11 cellular contexts compared by ENCODE assay signal in genomic region chr7:26195867-26196266, GRCh38. TPM values are rescaled to one million over a fixed set of nuclear protein-coding genes. Genes with fewer than 3 reads are reported as not detected.
DNase-seq lines count a peak whose midpoint lies in the region; ATAC-seq, FAIRE-seq and TF ChIP-seq lines count a peak whose summit lies in the region.
"Had no signal": no experiment of that assay in that cellular context is flagged by ENCODE, and none has a peak within 500 bp of the region (broad histone marks: within the 10 kb centered on the region; RNA-seq: fewer than 3 reads in every experiment).

No MANE protein-coding gene starts in this region.

- H3K9ac ChIP-seq in HepG2 (ENCODE audit: insufficient read depth, low read depth, low read length): no peak overlapping the region
- peak overlapping the region; percentile 100; the same call in 1 of the 2 replicates for H3K9ac ChIP-seq in iPS-20b (ENCODE audit: low read depth, low read length)

- DNase-seq in HepG2 (ENCODE audit: low spot score) (no peak), right lobe of liver (no peak), amniotic stem cell (lab: John Stamatoyannopoulos, UW) (no peak), HuH-7.5 (ENCODE audit: low spot score) (no peak)
- DNase-seq: NK-92 treated with Interleukin-12 subunit alpha and Interleukin-12 subunit beta, amount 100 ng/mL, for 24 hours; stimulated activated CD4-positive, alpha-beta T cell treated with anti-CD3 and anti-CD28 coated beads, Interleukin-2, amount 100 ng/mL, for 24 hours had no signal

- WGBS in HepG2 (ENCODE audit: low lambda C conversion rate): 90% methylated on average over 6 of the region's 6 CpGs
- 65% methylated on average over 6 of the region's 6 CpGs for WGBS in right lobe of liver (ENCODE audit: insufficient coverage, low coverage, low lambda C conversion rate, missing lambda C conversion rate)

- FAIRE-seq in HepG2 (lab: Jason Lieb, UNC): no peak

- ATAC-seq in HepG2 (no peak), right lobe of liver (no peak), GM21360 (IDR thresholded peaks at IDR 0.05; ENCODE audit: unreplicated experiment) (no peak), GM18511 (IDR thresholded peaks at IDR 0.05; ENCODE audit: unreplicated experiment) (no peak)
- no peak for ATAC-seq in activated T-helper 17 cell treated with anti-CD3 and anti-CD28 coated beads, Interleukin-2, amount 50 U/mL, for 72 hours (replicated peaks)

- POLR2A ChIA-PET in HepG2 (lab: Yijun Ruan, JAX): no interaction called here

- H3K27ac ChIP-seq in HepG2 (ENCODE audit: extremely low read length, insufficient read depth, low read length) (no peak overlapping the region), right lobe of liver (no peak overlapping the region), iPS-20b (ENCODE audit: low read length) (no peak overlapping the region)

- H2AFZ ChIP-seq in HepG2 (ENCODE audit: low read length): no peak overlapping the region

- peaks cover 100% of the 10 kb centered on the region for H3K36me3 Mint-ChIP-seq in activated T-helper 17 cell treated with anti-CD3 and anti-CD28 coated beads, Interleukin-2, amount 50 U/mL, for 72 hours (ENCODE audit: low read depth)

- peak overlapping the region in 2 of 3 experiments; percentile 17 to 99; a peak in 2 of 6 replicates for H3K4me3 ChIP-seq in HepG2 (replicated peaks in 1 of 3; ENCODE audit: insufficient read depth in 1 of 3, low read depth in 2 of 3, low read length in 3 of 3)
- H3K4me3 ChIP-seq in right lobe of liver: no peak overlapping the region
- H3K4me3 ChIP-seq in iPS-20b (ENCODE audit: low read length): peak overlapping the region; percentile 100
- H3K4me3 ChIP-seq: lung had no signal

- TF ChIP-seq EP300 in HepG2 (IDR thresholded peaks at IDR 0.05; ENCODE audit: low read depth in 2 of 2, low read length in 2 of 2): no peak
- TF ChIP-seq EP300 in HepG2 (CRISPR knock-in tag; IDR thresholded peaks at IDR 0.05; ENCODE audit: borderline replicate concordance): no peak

- TF ChIP-seq CTCF in HepG2 (CRISPR knock-in tag; IDR thresholded peaks at IDR 0.05) (no peak), right lobe of liver (IDR thresholded peaks at IDR 0.05) (no peak)

- intact Hi-C loops in HepG2 (cut with micrococcal nuclease; ENCODE audit: unreplicated experiment) (loop anchor here (5.0 kb wide), 2 partner anchors 104 to 304 kb away; no protein-coding TSS in a partner anchor), right lobe of liver (cut with DNase I) (no loop called here)

- H3K4me3 Mint-ChIP-seq in activated T-helper 17 cell treated with anti-CD3 and anti-CD28 coated beads, Interleukin-2, amount 50 U/mL, for 72 hours: peak overlapping the region; percentile 100

- H3K27me3 Mint-ChIP-seq in activated T-helper 17 cell treated with anti-CD3 and anti-CD28 coated beads, Interleukin-2, amount 50 U/mL, for 72 hours: no peaks in the 10 kb centered on the region

- H3K79me2 ChIP-seq in HepG2 (ENCODE audit: insufficient read depth, low read length): peaks cover 77% of the 10 kb centered on the region

- TF ChIP-seq RAD21 in HepG2 (CRISPR knock-in tag; IDR thresholded peaks at IDR 0.05): no peak

- no peaks in the 10 kb centered on the region for H3K9me3 ChIP-seq in HepG2 (ENCODE audit: low read length)
- no peaks in the 10 kb centered on the region for H3K9me3 ChIP-seq in right lobe of liver
- H3K9me3 ChIP-seq in iPS-20b (ENCODE audit: insufficient read depth, low read depth, low read length): no peaks in the 10 kb centered on the region

- H3K36me3 ChIP-seq in HepG2 (replicated peaks in 1 of 2; ENCODE audit: control insufficient read depth in 1 of 2, insufficient read depth in 2 of 2, low read length in 2 of 2): peaks cover 25 to 65% of the 10 kb centered on the region in 2 experiments
- H3K36me3 ChIP-seq in right lobe of liver: peaks cover 25 to 71% (median 50%) of the 10 kb centered on the region in 4 donors
- H3K36me3 ChIP-seq in iPS-20b (ENCODE audit: insufficient read depth, low read depth, low read length): peaks cover 95% of the 10 kb centered on the region

- BruUV-seq in HepG2 (replicated peaks; lab: Mats Ljungman, UMichigan): no TSS peak

- peak overlapping the region; percentile 100 for H3K27ac Mint-ChIP-seq in activated T-helper 17 cell treated with anti-CD3 and anti-CD28 coated beads, Interleukin-2, amount 50 U/mL, for 72 hours

- no peaks in the 10 kb centered on the region for H3K9me3 Mint-ChIP-seq in activated T-helper 17 cell treated with anti-CD3 and anti-CD28 coated beads, Interleukin-2, amount 50 U/mL, for 72 hours

- CTCF ChIA-PET in HepG2 (lab: Yijun Ruan, JAX; ENCODE audit: low intra/inter-chr PET ratio, low total read pairs): no interaction called here

- no peaks in the 10 kb centered on the region; a peak in 1 of 5 replicates for H3K27me3 ChIP-seq in HepG2 (ENCODE audit: control insufficient read depth in 1 of 2, insufficient read depth in 2 of 2, low read length in 2 of 2)
- no peaks in the 10 kb centered on the region for H3K27me3 ChIP-seq in right lobe of liver
- no peaks in the 10 kb centered on the region for H3K27me3 ChIP-seq in iPS-20b (ENCODE audit: insufficient read depth, low read length)

- TF ChIP-seq POLR2A in HepG2 (IDR thresholded peaks at IDR 0.05; ENCODE audit: insufficient read depth in 1 of 2, low read depth in 2 of 2, low read length in 2 of 2): no peak
- TF ChIP-seq POLR2A in right lobe of liver (IDR thresholded peaks at IDR 0.05): no peak

- peaks cover 90% of the 10 kb centered on the region for H4K20me1 ChIP-seq in HepG2 (ENCODE audit: insufficient read depth, low read length)

- in situ Hi-C loops in HepG2 (cut with HindIII; ENCODE audit: extremely low pct_ligation_motif_present, low pct_unique_long_range_greater_than_20kb): no loop called here

- H3K4me1 Mint-ChIP-seq in activated T-helper 17 cell treated with anti-CD3 and anti-CD28 coated beads, Interleukin-2, amount 50 U/mL, for 72 hours: peaks cover 53% of the 10 kb centered on the region

- peak overlapping the region; percentile 77; the same call in 1 of the 2 replicates for H3K4me2 ChIP-seq in HepG2 (ENCODE audit: low read depth, low read length)

- H3K4me1 ChIP-seq in HepG2 (ENCODE audit: insufficient read depth, low read length) (peaks cover 53% of the 10 kb centered on the region), right lobe of liver (peaks cover 0 to 62% (median 22%) of the 10 kb centered on the region in 4 donors), iPS-20b (ENCODE audit: insufficient read depth, low read length) (peaks cover 10% of the 10 kb centered on the region; the same call in 1 of the 2 replicates)

RNA-seq across cellular contexts. Expression of gene HNRNPA2B1, which starts 4.7 kb away (rescaled TPM):
- 412 and 636 TPM in 2 replicates for total RNA-seq in HepG2 (2016; rRNA removed; fragmentation: Illumina TruSeq; extraction: Trizol)
- 31.5 and 36.0 TPM in 2 replicates for total RNA-seq in HepG2 (2016; cell fraction: cytosol; rRNA removed; fragmentation: Illumina TruSeq; extraction: Trizol; ENCODE audit: low read depth)
- 434 and 632 TPM in 2 replicates for total RNA-seq in HepG2 (2016; cell fraction: insoluble cytoplasmic fraction; rRNA removed; fragmentation: Illumina TruSeq; extraction: Trizol)
- 69.3 and 71.5 TPM in 2 replicates for total RNA-seq in HepG2 (2016; cell fraction: membrane; rRNA removed; fragmentation: Illumina TruSeq; extraction: Trizol)
- 305 and 307 TPM in 2 replicates for total RNA-seq in HepG2 (2016; cell fraction: nucleus; rRNA removed; fragmentation: Illumina TruSeq; extraction: Trizol)
- polyA plus RNA-seq in HepG2 (2011; rRNA removed): 144 and 193 TPM in 2 replicates
- polyA plus RNA-seq in HepG2 (2011; cell fraction: cytosol; rRNA removed): 105 and 119 TPM in 2 replicates
- polyA plus RNA-seq in HepG2 (2011; cell fraction: nucleus; rRNA removed): 173 and 254 TPM in 2 replicates
- 348 and 727 TPM in 2 replicates for polyA plus RNA-seq in HepG2 (2012)
- polyA plus RNA-seq in HepG2 (2016; cell fraction: cytosol; fragmentation: Illumina TruSeq; extraction: Trizol; ENCODE audit: low read depth): 50.3 and 54.5 TPM in 2 replicates
- 1,958 and 2,163 TPM in 2 replicates for polyA plus RNA-seq in HepG2 (2016; cell fraction: insoluble cytoplasmic fraction; fragmentation: Illumina TruSeq; extraction: Trizol; ENCODE audit: low read depth)
- 95.2 and 104 TPM in 2 replicates for polyA plus RNA-seq in HepG2 (2016; cell fraction: membrane; fragmentation: Illumina TruSeq; extraction: Trizol; ENCODE audit: low read depth)
- polyA plus RNA-seq in HepG2 (2016; cell fraction: nucleus; fragmentation: Illumina TruSeq; extraction: Trizol; ENCODE audit: insufficient read depth, low read depth): 1,155 and 1,186 TPM in 2 replicates
- polyA minus RNA-seq in HepG2 (2011; rRNA and poly(A)+ RNA removed; ENCODE audit: low replicate concordance): 47.8 and 128 TPM in 2 replicates
- 103 and 153 TPM in 2 replicates for polyA minus RNA-seq in HepG2 (2011; cell fraction: cytosol; rRNA and poly(A)+ RNA removed)
- 372 and 389 TPM in 2 replicates for polyA minus RNA-seq in HepG2 (2011; cell fraction: nucleus; rRNA and poly(A)+ RNA removed)
- 100 to 1,000 TPM in 4 of 6 experiments, 10 to 100 TPM in 2; 93.5 to 252 (median 165) TPM for total RNA-seq in right lobe of liver
- total RNA-seq in activated T-helper 17 cell treated with anti-CD3 and anti-CD28 coated beads, Interleukin-2, amount 50 U/mL, for 72 hours: 100 to 1,000 TPM; 491 to 882 TPM

RNA-seq across cellular contexts. Expression of gene CBX3, which starts 5.7 kb away (rescaled TPM):
- 249 and 355 TPM in 2 replicates for total RNA-seq in HepG2 (2016; rRNA removed; fragmentation: Illumina TruSeq; extraction: Trizol)
- total RNA-seq in HepG2 (2016; cell fraction: cytosol; rRNA removed; fragmentation: Illumina TruSeq; extraction: Trizol; ENCODE audit: low read depth): 79.1 and 86.5 TPM in 2 replicates
- 257 and 354 TPM in 2 replicates for total RNA-seq in HepG2 (2016; cell fraction: insoluble cytoplasmic fraction; rRNA removed; fragmentation: Illumina TruSeq; extraction: Trizol)
- total RNA-seq in HepG2 (2016; cell fraction: membrane; rRNA removed; fragmentation: Illumina TruSeq; extraction: Trizol): 129 and 141 TPM in 2 replicates
- total RNA-seq in HepG2 (2016; cell fraction: nucleus; rRNA removed; fragmentation: Illumina TruSeq; extraction: Trizol): 151 and 169 TPM in 2 replicates
- 36.3 and 53.9 TPM in 2 replicates for polyA plus RNA-seq in HepG2 (2011; rRNA removed)
- polyA plus RNA-seq in HepG2 (2011; cell fraction: cytosol; rRNA removed): 17.4 and 18.2 TPM in 2 replicates
- polyA plus RNA-seq in HepG2 (2011; cell fraction: nucleus; rRNA removed): 60.4 and 70.5 TPM in 2 replicates
- 123 and 165 TPM in 2 replicates for polyA plus RNA-seq in HepG2 (2012)
- polyA plus RNA-seq in HepG2 (2016; cell fraction: cytosol; fragmentation: Illumina TruSeq; extraction: Trizol; ENCODE audit: low read depth): 76.0 and 83.8 TPM in 2 replicates
- polyA plus RNA-seq in HepG2 (2016; cell fraction: insoluble cytoplasmic fraction; fragmentation: Illumina TruSeq; extraction: Trizol; ENCODE audit: low read depth): 424 and 453 TPM in 2 replicates
- polyA plus RNA-seq in HepG2 (2016; cell fraction: membrane; fragmentation: Illumina TruSeq; extraction: Trizol; ENCODE audit: low read depth): 117 TPM in 2 replicates
- 228 and 229 TPM in 2 replicates for polyA plus RNA-seq in HepG2 (2016; cell fraction: nucleus; fragmentation: Illumina TruSeq; extraction: Trizol; ENCODE audit: insufficient read depth, low read depth)
- polyA minus RNA-seq in HepG2 (2011; rRNA and poly(A)+ RNA removed; ENCODE audit: low replicate concordance): 10.5 and 24.1 TPM in 2 replicates
- 15.5 and 20.0 TPM in 2 replicates for polyA minus RNA-seq in HepG2 (2011; cell fraction: cytosol; rRNA and poly(A)+ RNA removed)
- 110 and 122 TPM in 2 replicates for polyA minus RNA-seq in HepG2 (2011; cell fraction: nucleus; rRNA and poly(A)+ RNA removed)
- total RNA-seq in right lobe of liver: 10 to 100 TPM; 26.4 to 42.1 (median 40.5) TPM
- total RNA-seq in activated T-helper 17 cell treated with anti-CD3 and anti-CD28 coated beads, Interleukin-2, amount 50 U/mL, for 72 hours: 100 to 1,000 TPM; 179 to 242 TPM

RNA-seq across cellular contexts. Expression of gene NFE2L3, which starts 43.9 kb away (rescaled TPM):
- total RNA-seq in HepG2 (2016; rRNA removed; fragmentation: Illumina TruSeq; extraction: Trizol) (8.8 and 19.4 TPM in 2 replicates), right lobe of liver (1 to 10 TPM in 2 of 6 experiments, under 1 TPM in 4; 0.13 to 2.0 (median 0.54) TPM)
- total RNA-seq in HepG2 (2016; cell fraction: cytosol; rRNA removed; fragmentation: Illumina TruSeq; extraction: Trizol; ENCODE audit: low read depth): 0.53 and 1.2 TPM in 2 replicates
- 9.2 and 13.8 TPM in 2 replicates for total RNA-seq in HepG2 (2016; cell fraction: insoluble cytoplasmic fraction; rRNA removed; fragmentation: Illumina TruSeq; extraction: Trizol)
- 2.0 and 3.5 TPM in 2 replicates for total RNA-seq in HepG2 (2016; cell fraction: membrane; rRNA removed; fragmentation: Illumina TruSeq; extraction: Trizol)
- total RNA-seq in HepG2 (2016; cell fraction: nucleus; rRNA removed; fragmentation: Illumina TruSeq; extraction: Trizol): 13.7 and 26.6 TPM in 2 replicates
- polyA plus RNA-seq in HepG2 (2011; rRNA removed): 8.9 and 11.4 TPM in 2 replicates
- polyA plus RNA-seq in HepG2 (2011; cell fraction: cytosol; rRNA removed): 4.1 and 7.8 TPM in 2 replicates
- 1.6 and 2.1 TPM in 2 replicates for polyA plus RNA-seq in HepG2 (2011; cell fraction: nucleus; rRNA removed)
- 10.7 and 12.2 TPM in 2 replicates for polyA plus RNA-seq in HepG2 (2012)
- polyA plus RNA-seq in HepG2 (2016; cell fraction: cytosol; fragmentation: Illumina TruSeq; extraction: Trizol; ENCODE audit: low read depth): 0.64 and 0.67 TPM in 2 replicates
- polyA plus RNA-seq in HepG2 (2016; cell fraction: insoluble cytoplasmic fraction; fragmentation: Illumina TruSeq; extraction: Trizol; ENCODE audit: low read depth): 8.0 and 8.2 TPM in 2 replicates
- polyA plus RNA-seq in HepG2 (2016; cell fraction: membrane; fragmentation: Illumina TruSeq; extraction: Trizol; ENCODE audit: low read depth): 1.1 and 1.3 TPM in 2 replicates
- polyA plus RNA-seq in HepG2 (2016; cell fraction: nucleus; fragmentation: Illumina TruSeq; extraction: Trizol; ENCODE audit: insufficient read depth, low read depth): 19.6 and 24.6 TPM in 2 replicates
- polyA minus RNA-seq in HepG2 (2011; rRNA and poly(A)+ RNA removed; ENCODE audit: low replicate concordance): 0.07 and 5.9 TPM in 2 replicates
- 7.8 and 8.8 TPM in 2 replicates for polyA minus RNA-seq in HepG2 (2011; cell fraction: cytosol; rRNA and poly(A)+ RNA removed)
- 3.7 and 7.1 TPM in 2 replicates for polyA minus RNA-seq in HepG2 (2011; cell fraction: nucleus; rRNA and poly(A)+ RNA removed)
- 10 to 100 TPM; 24.1 to 27.6 TPM for total RNA-seq in activated T-helper 17 cell treated with anti-CD3 and anti-CD28 coated beads, Interleukin-2, amount 50 U/mL, for 72 hours

Comparison
In these comparisons a context has a peak if more than half of its experiments do, and no peak if none do; other contexts are left out.
1. H3K4me3 ChIP-seq: peak in HepG2 (2 of 3) and iPS-20b (single experiment); none in right lobe of liver (0 of 3).